ENCODE assay signal across 19 cellular contexts in genomic region chr14:34258318-34258717, GRCh38.
DNase-seq lines count a peak whose midpoint lies in the region; ATAC-seq and TF ChIP-seq lines count a peak whose summit lies in the region.
"Had no signal": no experiment of that assay in that cellular context is flagged by ENCODE, and none has a peak within 500 bp of the region (broad histone marks: within the 10 kb centered on the region; RNA-seq: fewer than 3 reads in every experiment).

No MANE protein-coding gene starts in this region.

- H3K4me3 ChIP-seq in astrocyte of the spinal cord (ENCODE audit: low read depth, low read length) (no peak overlapping the region), retinal pigment epithelial cell (ENCODE audit: low read length) (no peak overlapping the region)
- H3K4me3 ChIP-seq: GM23338, lower lobe of right lung, tibial artery had no signal

- TF ChIP-seq CTCF in astrocyte of the spinal cord (IDR thresholded peaks at IDR 0.05; ENCODE audit: low read depth, low read length): no peak
- no peak for TF ChIP-seq CTCF in retinal pigment epithelial cell (conservative IDR thresholded peaks at IDR 0.05; ENCODE audit: low read depth, low read length)

- intact Hi-C loops in left ventricle myocardium superior (cut with micrococcal nuclease): no loop called here

- ATAC-seq in left ventricle myocardium superior: peak; percentile 96
- ATAC-seq: activated CD4-positive, alpha-beta T cell treated with anti-CD3 and anti-CD28 coated beads for 36 hours; GM23338; naive thymus-derived CD8-positive, alpha-beta T cell; SK-N-SH treated with all-trans-retinoic acid at 6 μM for 48 hours; stimulated activated memory B cell treated with anti-CD40 and anti-IgM and Interleukin-4, amounts not matched to agents 10 μg/mL and 1 μg/mL and 100 μg/mL, for 72 hours had no signal

- DNase-seq in DMS53 (lab: John Stamatoyannopoulos, UW) (peak; percentile 34), DMS53 treated with DMSO at 0.1 percent for 48 hours (lab: John Stamatoyannopoulos, UW; ENCODE audit: unreplicated experiment) (no peak), astrocyte of the spinal cord (ENCODE audit: low read depth, low spot score) (peak; percentile 4), left ventricle myocardium superior (no peak), retinal pigment epithelial cell (ENCODE audit: low read depth) (peak; percentile 14), cerebellar nuclear complex (lab: John Stamatoyannopoulos, UW) (no peak), T-helper 9 cell (no peak), NCI-H2081 (lab: John Stamatoyannopoulos, UW) (no peak)
- DNase-seq: activated CD4-positive, alpha-beta T cell treated with anti-CD3 and anti-CD28 coated beads for 36 hours; activated naive CD4-positive, alpha-beta T cell treated with anti-CD3 and anti-CD28 coated beads for 36 hours; C1 segment of cervical spinal cord; lower lobe of right lung; naive thymus-derived CD8-positive, alpha-beta T cell; NCI-H2029; NCI-H526; tibial artery had no signal

- in situ Hi-C loops in astrocyte of the spinal cord (cut with HindIII; ENCODE audit: low sequenced_read_pairs): no loop called here

Comparison
In these comparisons a context has a peak if more than half of its experiments do, and no peak if none do; other contexts are left out.
1. DNase-seq: peak in DMS53 (single experiment), astrocyte of the spinal cord (single experiment) and retinal pigment epithelial cell (single experiment); none in DMS53 treated with DMSO at 0.1 percent for 48 hours (single experiment), left ventricle myocardium superior (single experiment), cerebellar nuclear complex (0 of 2), T-helper 9 cell (single experiment) and NCI-H2081 (0 of 2).